In genomic region chr20:1892122-1892385, GRCh38 we compare ENCODE assay signal across 16 cellular contexts.
"Had no signal": no experiment of that assay in that cellular context is flagged by ENCODE, and none has a peak within 500 bp of the region (broad histone marks: within the 10 kb centered on the region; RNA-seq: fewer than 3 reads in every experiment).

No MANE protein-coding gene starts in this region.

- H3K9me3 Mint-ChIP-seq: activated naive CD4-positive, alpha-beta T cell treated with anti-CD3 and anti-CD28 coated beads, Interleukin-2, amount 50 U/mL, for 24 hours; activated T-cell treated with anti-CD3 and anti-CD28 coated beads, Interleukin-2, amount 50 U/mL, for 24 hours; immature natural killer cell; naive thymus-derived CD8-positive, alpha-beta T cell; stimulated activated naive CD8-positive, alpha-beta T cell treated with anti-CD3 and anti-CD28 coated beads, Interleukin-15, amount 100 ng/mL, for 72 hours; T-helper 2 cell treated with Interferon-gamma antibody and Interleukin-4, amounts not matched to agents 5 μg/mL and 100 μg/mL, for 36 hours had no signal

- ATAC-seq: activated CD4-positive, CD25-positive, alpha-beta regulatory T cell treated with anti-CD3 and anti-CD28 coated beads, Interleukin-2, amount 50 U/mL, for 24 hours; left cardiac atrium; mucosa of descending colon; naive thymus-derived CD8-positive, alpha-beta T cell; stimulated activated naive CD8-positive, alpha-beta T cell treated with anti-CD3 and anti-CD28 coated beads, Interleukin-15, amount 100 ng/mL, for 72 hours had no signal

- H3K9me3 ChIP-seq: esophagus muscularis mucosa, mucosa of descending colon, ovary had no signal

- H3K4me3 Mint-ChIP-seq: activated naive CD4-positive, alpha-beta T cell treated with anti-CD3 and anti-CD28 coated beads, Interleukin-2, amount 50 U/mL, for 24 hours; activated T-cell treated with anti-CD3 and anti-CD28 coated beads, Interleukin-2, amount 50 U/mL, for 24 hours; immature natural killer cell; stimulated activated naive CD8-positive, alpha-beta T cell treated with anti-CD3 and anti-CD28 coated beads, Interleukin-15, amount 100 ng/mL, for 72 hours; T-helper 2 cell treated with Interferon-gamma antibody and Interleukin-4, amounts not matched to agents 5 μg/mL and 100 μg/mL, for 36 hours had no signal

- H3K4me3 ChIP-seq: esophagus muscularis mucosa, lung, mucosa of descending colon, ovary had no signal

- H3K36me3 Mint-ChIP-seq: activated naive CD4-positive, alpha-beta T cell treated with anti-CD3 and anti-CD28 coated beads, Interleukin-2, amount 50 U/mL, for 24 hours; immature natural killer cell had no signal

- H3K27ac Mint-ChIP-seq: activated naive CD4-positive, alpha-beta T cell treated with anti-CD3 and anti-CD28 coated beads, Interleukin-2, amount 50 U/mL, for 24 hours; activated T-cell treated with anti-CD3 and anti-CD28 coated beads, Interleukin-2, amount 50 U/mL, for 24 hours; immature natural killer cell; stimulated activated naive CD8-positive, alpha-beta T cell treated with anti-CD3 and anti-CD28 coated beads, Interleukin-15, amount 100 ng/mL, for 72 hours; T-helper 2 cell treated with Interferon-gamma antibody and Interleukin-4, amounts not matched to agents 5 μg/mL and 100 μg/mL, for 36 hours had no signal

- H3K4me1 Mint-ChIP-seq: activated naive CD4-positive, alpha-beta T cell treated with anti-CD3 and anti-CD28 coated beads, Interleukin-2, amount 50 U/mL, for 24 hours had no signal

- H3K27me3 ChIP-seq: brain microvascular endothelial cell, esophagus muscularis mucosa, ovary had no signal

- H3K36me3 ChIP-seq: brain microvascular endothelial cell, ovary had no signal

- H3K27ac ChIP-seq: brain microvascular endothelial cell, esophagus muscularis mucosa, ovary had no signal

- DNase-seq: activated effector memory CD4-positive, alpha-beta T cell treated with Interleukin-2 at 50 U/mL for 16 hours; activated T-cell treated with anti-CD3 and anti-CD28 coated beads, Interleukin-2, amount 50 U/mL, for 24 hours; brain microvascular endothelial cell; immature natural killer cell; left cardiac atrium; naive thymus-derived CD8-positive, alpha-beta T cell; ovary; stimulated activated CD4-positive, alpha-beta T cell treated with anti-CD3 and anti-CD28 coated beads, Interleukin-4, amount 100 ng/mL, for 1 hour; stimulated activated CD8-positive, alpha-beta memory T cell treated with anti-CD3 and anti-CD28 coated beads, Interleukin-4, amount 100 ng/mL, for 48 hours; stimulated activated naive CD8-positive, alpha-beta T cell treated with anti-CD3 and anti-CD28 coated beads, Interleukin-15, amount 100 ng/mL, for 72 hours had no signal
